Comparison of ENCODE assay signal across 18 cellular contexts in the genomic region with DNA sequence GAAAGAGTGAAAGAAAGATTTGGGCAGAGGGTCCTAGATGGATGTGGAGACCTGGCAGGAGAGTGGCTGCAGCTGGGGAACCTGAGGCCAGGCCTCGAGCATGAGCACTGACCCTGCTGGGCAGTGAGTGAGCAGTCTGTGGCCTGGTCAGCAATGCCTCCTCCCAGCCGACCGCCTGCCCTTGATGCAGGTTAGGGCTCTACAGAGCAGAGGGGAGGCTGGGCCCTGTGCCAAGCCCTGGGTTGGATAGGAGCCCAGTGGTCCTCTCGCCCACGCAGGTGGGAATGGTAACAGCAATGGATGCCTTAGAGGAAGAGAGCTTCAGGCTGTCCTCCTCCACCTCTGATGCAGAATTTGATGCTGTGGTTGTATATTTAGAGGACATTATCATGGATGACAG.
"Had no signal": no experiment of that assay in that cellular context is flagged by ENCODE, and none has a peak within 500 bp of the region (broad histone marks: within the 10 kb centered on the region; RNA-seq: fewer than 3 reads in every experiment).

No MANE protein-coding gene starts in this region.

- H3K27me3 ChIP-seq: breast epithelium, pancreas, right atrium auricular region had no signal

- H3K4me1 ChIP-seq: breast epithelium, gastrocnemius medialis, pancreas, psoas muscle, right atrium auricular region, tibial artery had no signal

- H3K27ac ChIP-seq: breast epithelium, gastrocnemius medialis, psoas muscle, right atrium auricular region, tibial artery, VCaP had no signal

- DNase-seq: activated CD4-positive, alpha-beta T cell treated with anti-CD3 and anti-CD28 coated beads, Interleukin-2, amount 10 ng/mL, durations not matched to agents 24 days and 14 days; activated CD8-positive, alpha-beta memory T cell treated with anti-CD3 and anti-CD28 coated beads, Interleukin-2, amount 10 ng/mL, durations not matched to agents 7 days and 5 days; activated CD8-positive, alpha-beta T cell treated with anti-CD3 and anti-CD28 coated beads for 36 hours; activated gamma-delta T cell treated with Interleukin-2 at 50 U/mL for 16 hours; activated T-cell treated with anti-CD3 and anti-CD28 coated beads for 4 hours; effector memory CD4-positive, alpha-beta T cell; gastrocnemius medialis; hippocampal formation; left ventricle myocardium superior; psoas muscle; stimulated activated CD4-positive, alpha-beta T cell treated with anti-CD3 and anti-CD28 coated beads, Interleukin-4, amount 100 ng/mL, for 24 hours; stimulated activated naive CD8-positive, alpha-beta T cell treated with anti-CD3 and anti-CD28 coated beads, Interleukin-15, amount 100 ng/mL, for 72 hours; T-helper 2 cell; tibial artery had no signal

- H3K4me3 ChIP-seq: breast epithelium, gastrocnemius medialis, pancreas, psoas muscle, right atrium auricular region, tibial artery had no signal

- H3K36me3 ChIP-seq: breast epithelium, gastrocnemius medialis, pancreas, right atrium auricular region, tibial artery had no signal

- H3K9me3 ChIP-seq: breast epithelium, gastrocnemius medialis, pancreas, psoas muscle, right atrium auricular region, tibial artery had no signal
